Comparison of ENCODE assay signal across 8 cellular contexts in genomic region chr12:47078733-47079364, GRCh38. TPM values are rescaled to one million over a fixed set of nuclear protein-coding genes. Genes with fewer than 3 reads are reported as not detected.
DNase-seq lines count a peak whose midpoint lies in the region; ATAC-seq and TF ChIP-seq lines count a peak whose summit lies in the region.

No MANE protein-coding gene starts in this region.

- TF ChIP-seq EP300 in suprapubic skin (IDR thresholded peaks at IDR 0.05): no peak

- WGBS in suprapubic skin: 7% methylated on average over 12 of the region's 12 CpGs

- H3K27ac ChIP-seq in WERI-Rb-1 (no peak overlapping the region), suprapubic skin (peak overlapping the region; percentile 80)

- DNase-seq in NCI-H345 (lab: John Stamatoyannopoulos, UW) (peak; percentile 11), NCI-H345 treated with DMSO at 0.1 percent for 48 hours (lab: John Stamatoyannopoulos, UW; ENCODE audit: unreplicated experiment) (no peak), WERI-Rb-1 (no peak), mucosa of gallbladder (ENCODE audit: low spot score) (peak; percentile 47), suprapubic skin (ENCODE audit: low spot score in 2 of 2) (no peak), dermis blood vessel endothelial cell (no peak)
- DNase-seq in effector CD8-positive, alpha-beta T cell (lab: John Stamatoyannopoulos, UW): peak; percentile 10

- no peak for TF ChIP-seq CTCF in WERI-Rb-1 (IDR thresholded peaks at IDR 0.05; ENCODE audit: low read depth, low read length)
- TF ChIP-seq CTCF in suprapubic skin (IDR thresholded peaks at IDR 0.05): no peak

- no peaks in the 10 kb centered on the region for H3K9me3 ChIP-seq in WERI-Rb-1 (ENCODE audit: severe bottlenecking)
- H3K9me3 ChIP-seq in suprapubic skin: no peaks in the 10 kb centered on the region

- TF ChIP-seq POLR2A in suprapubic skin (IDR thresholded peaks at IDR 0.05): no peak

- peaks cover 30% of the 10 kb centered on the region for H3K4me1 ChIP-seq in suprapubic skin

- no peak for ATAC-seq in GM18867 (IDR thresholded peaks at IDR 0.05; ENCODE audit: unreplicated experiment)

- H3K36me3 ChIP-seq in WERI-Rb-1 (no peaks in the 10 kb centered on the region), suprapubic skin (no peaks in the 10 kb centered on the region)

- H3K4me3 ChIP-seq in WERI-Rb-1 (ENCODE audit: low read depth, low read length) (peak overlapping the region; percentile 9), suprapubic skin (peak overlapping the region; percentile 59)

- H3K27me3 ChIP-seq in WERI-Rb-1 (ENCODE audit: insufficient read depth, low read depth, severe bottlenecking) (peaks cover 68% of the 10 kb centered on the region), suprapubic skin (no peaks in the 10 kb centered on the region)

RNA-seq across cellular contexts. Expression of gene PCED1B, which starts 0.6 kb away (rescaled TPM):
- total RNA-seq in mucosa of gallbladder (9.5 TPM), suprapubic skin (1 to 10 TPM in 1 of 4 donors, under 1 TPM in 1, not detected in 2; 0.65 to 5.1 TPM), dermis blood vessel endothelial cell (0.19 and 0.51 TPM in 2 replicates)

RNA-seq across cellular contexts. Expression of gene AMIGO2, which starts 0.9 kb away (rescaled TPM):
- total RNA-seq in mucosa of gallbladder (32.7 TPM), suprapubic skin (1 to 10 TPM; 1.4 to 2.7 (median 2.3) TPM), dermis blood vessel endothelial cell (4.2 and 4.8 TPM in 2 replicates)

Comparison
In these comparisons a context has a peak if more than half of its experiments do, and no peak if none do; other contexts are left out.
1. DNase-seq: peak in NCI-H345 (single experiment), effector CD8-positive, alpha-beta T cell (single experiment) and mucosa of gallbladder (single experiment); none in NCI-H345 treated with DMSO at 0.1 percent for 48 hours (single experiment), WERI-Rb-1 (single experiment), suprapubic skin (0 of 2) and dermis blood vessel endothelial cell (single experiment).